ENCODE assay signal across 1 cellular context in genomic region chr14:36091096-36091495, GRCh38.
TF ChIP-seq lines count a peak whose summit lies in the region.

No MANE protein-coding gene starts in this region.

TF ChIP-seq in HepG2, 621 proteins besides CTCF, POLR2A, EP300 and RAD21 (continued from another document and continues in another):
- TF ChIP-seq ZUFSP (CRISPR knock-in tag; IDR thresholded peaks at IDR 0.05; ENCODE audit: borderline replicate concordance) (no peak), NCOR1 (IDR thresholded peaks at IDR 0.05; ENCODE audit: borderline replicate concordance, low read length) (no peak), JDP2 (CRISPR knock-in tag; IDR thresholded peaks at IDR 0.05; ENCODE audit: borderline replicate concordance) (no peak), THRA (CRISPR knock-in tag; IDR thresholded peaks at IDR 0.05; ENCODE audit: borderline replicate concordance) (peak; percentile 100), NBN (conservative IDR thresholded peaks at IDR 0.05) (no peak), ZNF605 (CRISPR knock-in tag; IDR thresholded peaks at IDR 0.05) (no peak), MAF1 (CRISPR knock-in tag; IDR thresholded peaks at IDR 0.05; ENCODE audit: borderline replicate concordance) (no peak), CCDC6 (CRISPR knock-in tag; IDR thresholded peaks at IDR 0.05) (no peak), ERF (CRISPR knock-in tag; IDR thresholded peaks at IDR 0.05) (peak; percentile 52; the same call in 1 of the 2 replicates), TEAD2 (CRISPR knock-in tag; IDR thresholded peaks at IDR 0.05) (no peak), REXO4 (CRISPR knock-in tag; IDR thresholded peaks at IDR 0.05; ENCODE audit: borderline replicate concordance) (no peak), FOXO4 (CRISPR knock-in tag; conservative IDR thresholded peaks at IDR 0.05) (no peak), ZBTB8A (CRISPR knock-in tag; IDR thresholded peaks at IDR 0.05; ENCODE audit: borderline replicate concordance, low read depth) (no peak), ZNF138 (CRISPR knock-in tag; IDR thresholded peaks at IDR 0.05; ENCODE audit: low read depth) (no peak), BATF2 (CRISPR knock-in tag; IDR thresholded peaks at IDR 0.05) (no peak), ZNF569 (CRISPR knock-in tag; IDR thresholded peaks at IDR 0.05; ENCODE audit: borderline replicate concordance) (no peak), CBX2 (IDR thresholded peaks at IDR 0.05; ENCODE audit: low read depth, low read length) (no peak), CBX2 (CRISPR knock-in tag; IDR thresholded peaks at IDR 0.05; ENCODE audit: low read depth) (no peak), CENPT (CRISPR knock-in tag; IDR thresholded peaks at IDR 0.05; ENCODE audit: low read depth) (no peak), TBP (CRISPR knock-in tag; IDR thresholded peaks at IDR 0.05) (no peak), DDIT3 (CRISPR knock-in tag; IDR thresholded peaks at IDR 0.05) (no peak), SOX13 (IDR thresholded peaks at IDR 0.05) (no peak), SOX13 (CRISPR knock-in tag; conservative IDR thresholded peaks at IDR 0.05 in 1 of 2, IDR thresholded peaks at IDR 0.05 in 1 of 2) (peak in 1 of 2 experiments; percentile 69; a peak in 2 of 4 replicates), XRCC5 (optimal IDR thresholded peaks at IDR 0.05; ENCODE audit: low read length) (peak; percentile 90), ZNF687 (CRISPR knock-in tag; IDR thresholded peaks at IDR 0.05) (no peak), HMG20A (CRISPR knock-in tag; IDR thresholded peaks at IDR 0.05; ENCODE audit: borderline replicate concordance) (peak; percentile 74; the same call in 1 of the 2 replicates), LRRFIP1 (CRISPR knock-in tag; conservative IDR thresholded peaks at IDR 0.05) (no peak), ZNF280B (CRISPR knock-in tag; IDR thresholded peaks at IDR 0.05; ENCODE audit: borderline replicate concordance) (no peak), UBTF (CRISPR knock-in tag; IDR thresholded peaks at IDR 0.05) (0 out of 2 replicates have a peak, but pooled peaks have one; percentile 23), SUZ12 (IDR thresholded peaks at IDR 0.05; ENCODE audit: low read depth, low read length) (no peak), ZNF446 (CRISPR knock-in tag; IDR thresholded peaks at IDR 0.05) (no peak), ZFP82 (CRISPR knock-in tag; IDR thresholded peaks at IDR 0.05; ENCODE audit: borderline replicate concordance) (no peak), ZSCAN20 (CRISPR knock-in tag; IDR thresholded peaks at IDR 0.05; ENCODE audit: borderline replicate concordance) (no peak), POLR2AphosphoS5 (IDR thresholded peaks at IDR 0.05; ENCODE audit: low read depth, low read length) (no peak), ZNF776 (CRISPR knock-in tag; IDR thresholded peaks at IDR 0.05) (no peak), ZFP62 (CRISPR knock-in tag; IDR thresholded peaks at IDR 0.05) (no peak), LCORL (IDR thresholded peaks at IDR 0.05) (no peak), LCORL (CRISPR knock-in tag; IDR thresholded peaks at IDR 0.05) (no peak), ZNF207 (IDR thresholded peaks at IDR 0.05; ENCODE audit: borderline replicate concordance) (no peak), LBX2 (CRISPR knock-in tag; IDR thresholded peaks at IDR 0.05; ENCODE audit: borderline replicate concordance) (no peak), ZNF850 (CRISPR knock-in tag; conservative IDR thresholded peaks at IDR 0.05) (no peak), NFRKB (IDR thresholded peaks at IDR 0.05) (no peak), AFF4 (CRISPR knock-in tag; IDR thresholded peaks at IDR 0.05) (no peak), ZNF549 (CRISPR knock-in tag; IDR thresholded peaks at IDR 0.05) (no peak)
